In genomic region chr11:93187290-93187689, GRCh38 we compare ENCODE assay signal across 34 cellular contexts.
"Had no signal": no experiment of that assay in that cellular context is flagged by ENCODE, and none has a peak within 500 bp of the region (broad histone marks: within the 10 kb centered on the region; RNA-seq: fewer than 3 reads in every experiment).

No MANE protein-coding gene starts in this region.

- ATAC-seq: activated naive CD4-positive, alpha-beta T cell treated with anti-CD3 and anti-CD28 coated beads, Interleukin-2, amount 50 U/mL, for 72 hours; activated naive CD8-positive, alpha-beta T cell treated with anti-CD3 and anti-CD28 coated beads, Interleukin-2, amount 50 U/mL, for 24 hours; activated T-cell treated with anti-CD3 and anti-CD28 coated beads, Interleukin-2, amount 50 U/mL, for 4 hours; activated T-cell treated with anti-CD3 and anti-CD28 coated beads, Interleukin-2, amount 50 U/mL, for 72 hours; activated T-helper 17 cell treated with anti-CD3 and anti-CD28 coated beads, Interleukin-2, amount 50 U/mL, for 72 hours; body of pancreas had no signal

- FAIRE-seq: astrocyte, bronchial epithelial cell had no signal

- H3K4me3 ChIP-seq: adrenal gland, ascending aorta, body of pancreas, breast epithelium, cardiac muscle cell had no signal

- H3K36me3 ChIP-seq: adrenal gland, brain microvascular endothelial cell, breast epithelium had no signal

- DNase-seq: activated effector memory CD4-positive, alpha-beta T cell treated with anti-CD3 and anti-CD28 coated beads, Interleukin-2, amount 50 U/mL, for 16 hours; activated effector memory CD4-positive, alpha-beta T cell treated with Interleukin-2 at 50 U/mL for 16 hours; activated gamma-delta T cell; activated gamma-delta T cell treated with Interleukin-2 at 50 U/mL for 16 hours; activated naive CD4-positive, alpha-beta T cell; activated naive CD4-positive, alpha-beta T cell treated with anti-CD3 and anti-CD28 coated beads for 36 hours; activated naive CD4-positive, alpha-beta T cell treated with anti-CD3 and anti-CD28 coated beads, Interleukin-2, amount 10 ng/mL, durations not matched to agents 7 days and 5 days; activated naive CD4-positive, alpha-beta T cell treated with anti-CD3 and anti-CD28 coated beads, Interleukin-2, amount 50 U/mL, for 16 hours; activated naive CD4-positive, alpha-beta T cell treated with Interleukin-2 at 50 U/mL for 16 hours; activated naive CD8-positive, alpha-beta T cell treated with anti-CD3 and anti-CD28 coated beads for 36 hours; activated naive CD8-positive, alpha-beta T cell treated with anti-CD3 and anti-CD28 coated beads, Interleukin-2, amount 10 ng/mL, durations not matched to agents 7 days and 5 days; activated naive CD8-positive, alpha-beta T cell treated with anti-CD3 and anti-CD28 coated beads, Interleukin-2, amount 50 U/mL, for 24 hours; activated T-cell treated with anti-CD3 and anti-CD28 coated beads, Interleukin-2, amount 50 U/mL, for 1 hour; activated T-cell treated with anti-CD3 and anti-CD28 coated beads, Interleukin-2, amount 50 U/mL, for 24 hours; activated T-cell treated with anti-CD3 and anti-CD28 coated beads, Interleukin-2, amount 50 U/mL, for 4 hours; activated T-cell treated with anti-CD3 and anti-CD28 coated beads, Interleukin-2, amount 50 U/mL, for 48 hours; activated T-cell treated with anti-CD3 and anti-CD28 coated beads, Interleukin-2, amount 50 U/mL, for 72 hours; adrenal gland; amniotic stem cell; amygdala; anterior cingulate cortex; aorta; body of pancreas; brain microvascular endothelial cell; caudate nucleus; central memory CD4-positive, alpha-beta T cell; cerebellar nuclear complex had no signal

- H3K4me1 ChIP-seq: adrenal gland, ascending aorta, body of pancreas, breast epithelium had no signal

- H3K9me3 ChIP-seq: adrenal gland had no signal

- H3K27ac ChIP-seq: adrenal gland, ascending aorta, body of pancreas, brain microvascular endothelial cell, breast epithelium, cardiac muscle cell had no signal

- H3K27me3 ChIP-seq: adrenal gland, ascending aorta, body of pancreas, brain microvascular endothelial cell, breast epithelium, cardiac muscle cell had no signal
